In the genomic region with DNA sequence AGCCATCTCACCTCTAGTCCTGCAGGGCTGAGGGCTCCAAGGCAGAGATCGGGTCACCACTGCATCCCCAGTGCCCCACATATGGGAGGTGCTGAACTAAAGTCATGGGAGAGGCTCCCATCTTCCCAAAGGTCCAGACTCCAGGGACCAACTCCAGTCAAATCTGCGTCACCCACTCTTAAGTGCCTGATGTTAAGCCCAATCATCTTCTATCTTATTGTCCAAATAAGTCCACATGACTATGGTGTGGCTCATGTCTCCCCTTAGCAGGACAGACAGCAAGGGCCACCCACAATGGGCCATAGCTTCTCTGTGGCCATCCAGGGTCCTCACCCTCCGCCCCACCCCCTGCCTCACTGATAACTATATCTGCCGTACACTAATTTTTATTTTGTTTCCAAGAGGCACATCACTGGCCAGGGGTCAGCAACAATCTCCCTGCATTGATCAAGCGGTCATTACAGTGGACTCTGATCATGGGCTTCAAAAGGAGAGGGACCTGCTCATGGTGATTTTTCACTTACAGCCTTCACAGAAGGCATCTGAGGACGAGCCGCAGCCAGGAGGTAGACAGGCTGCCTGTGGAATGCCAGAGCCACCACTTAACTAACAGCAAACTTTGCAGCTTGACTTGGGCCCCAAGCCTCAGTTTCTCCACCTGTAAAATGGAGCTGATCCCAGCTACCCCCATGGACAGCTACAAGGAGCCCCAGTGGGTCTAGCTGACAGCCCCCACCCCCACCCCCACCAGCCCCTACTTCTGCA, we compare ENCODE assay signal across 9 cellular contexts. TPM values are rescaled to one million over a fixed set of nuclear protein-coding genes. Genes with fewer than 3 reads are reported as not detected.
A peak's percentile ranks its signal among the peaks of the same experiment; 100 is the strongest.
DNase-seq lines count a peak whose midpoint lies in the region; ATAC-seq, FAIRE-seq and TF ChIP-seq lines count a peak whose summit lies in the region.
"Had no signal": no experiment of that assay in that cellular context is flagged by ENCODE, and none has a peak within 500 bp of the region (broad histone marks: within the 10 kb centered on the region; RNA-seq: fewer than 3 reads in every experiment).

No MANE protein-coding gene starts in this region.

- H3K4me2 ChIP-seq in HepG2 (ENCODE audit: low read depth, low read length), result peak overlapping the region; percentile 56

- peak overlapping the region; percentile 89 for H3K27ac Mint-ChIP-seq in activated naive CD8-positive, alpha-beta T cell treated with anti-CD3 and anti-CD28 coated beads for 36 hours

- H3K9ac ChIP-seq in HepG2 (ENCODE audit: insufficient read depth, low read depth, low read length) (peak overlapping the region; percentile 20), subcutaneous abdominal adipose tissue (ENCODE audit: low read length in 5 of 5) (peak overlapping the region in 2 of 5 donors; percentile 45 to 51)

- no peak for TF ChIP-seq RAD21 in HepG2 (CRISPR knock-in tag; IDR thresholded peaks at IDR 0.05)

- H3K27me3 Mint-ChIP-seq in activated naive CD8-positive, alpha-beta T cell treated with anti-CD3 and anti-CD28 coated beads for 36 hours, result no peaks in the 10 kb centered on the region

- 44% methylated on average over 7 of the region's 7 CpGs for WGBS in HepG2 (ENCODE audit: low lambda C conversion rate)

- peaks cover 45% of the 10 kb centered on the region for H4K20me1 ChIP-seq in HepG2 (ENCODE audit: insufficient read depth, low read length)

- no peaks in the 10 kb centered on the region for H3K9me3 Mint-ChIP-seq in activated naive CD8-positive, alpha-beta T cell treated with anti-CD3 and anti-CD28 coated beads for 36 hours

- intact Hi-C loops in HepG2 (cut with micrococcal nuclease; ENCODE audit: unreplicated experiment), result loop anchor here (2.0 kb wide), 1 partner anchor 14 kb away; no protein-coding TSS in a partner anchor

- FAIRE-seq in HepG2 (lab: Jason Lieb, UNC), result no peak

- no TSS peak for BruUV-seq in HepG2 (replicated peaks; lab: Mats Ljungman, UMichigan)

- peak; percentile 11 for DNase-seq in DMS53 (lab: John Stamatoyannopoulos, UW)
- DNase-seq in DMS53 treated with DMSO at 0.1 percent for 48 hours (lab: John Stamatoyannopoulos, UW; ENCODE audit: unreplicated experiment), result no peak
- DNase-seq in activated naive CD8-positive, alpha-beta T cell treated with anti-CD3 and anti-CD28 coated beads for 36 hours, result no peak
- no peak for DNase-seq in HepG2 (ENCODE audit: low spot score)
- DNase-seq in NOMO-1 (lab: John Stamatoyannopoulos, UW; ENCODE audit: unreplicated experiment in 2 of 2), result no peak
- DNase-seq: NCI-H1694 had no signal

- POLR2A ChIA-PET in HepG2 (lab: Yijun Ruan, JAX), result interaction anchor here (0.9 to 9.4 kb wide), 8 partner anchors 11 to 87 kb away, joined by 3 to 97 read pairs (median 6); a partner anchor contains a TSS

- peaks cover 48% of the 10 kb centered on the region for H3K36me3 Mint-ChIP-seq in activated naive CD8-positive, alpha-beta T cell treated with anti-CD3 and anti-CD28 coated beads for 36 hours

- no peaks in the 10 kb centered on the region for H3K27me3 ChIP-seq in HepG2 (ENCODE audit: control insufficient read depth in 1 of 2, insufficient read depth in 2 of 2, low read length in 2 of 2)
- H3K27me3 ChIP-seq in subcutaneous abdominal adipose tissue (ENCODE audit: control insufficient read depth in 5 of 5, insufficient read depth in 4 of 5, low read length in 5 of 5), result no peaks in the 10 kb centered on the region

- peak; percentile 19 for ATAC-seq in HepG2
- no peak for ATAC-seq in GM19395 (IDR thresholded peaks at IDR 0.05; ENCODE audit: unreplicated experiment)
- no peak for ATAC-seq in HG03342 (IDR thresholded peaks at IDR 0.05; ENCODE audit: unreplicated experiment)

- no peak for TF ChIP-seq POLR2A in HepG2 (IDR thresholded peaks at IDR 0.05; ENCODE audit: insufficient read depth in 1 of 2, low read depth in 2 of 2, low read length in 2 of 2)

- peaks cover 93% of the 10 kb centered on the region for H3K4me1 Mint-ChIP-seq in activated naive CD8-positive, alpha-beta T cell treated with anti-CD3 and anti-CD28 coated beads for 36 hours

- TF ChIP-seq CTCF in HepG2 (CRISPR knock-in tag; IDR thresholded peaks at IDR 0.05), result no peak

- 0 out of 6 replicates have a peak overlapping the region, but pooled peaks of 1 of the 3 experiments have one; percentile 41 for H3K4me3 ChIP-seq in HepG2 (replicated peaks in 1 of 3; ENCODE audit: insufficient read depth in 1 of 3, low read depth in 2 of 3, low read length in 3 of 3)
- peak overlapping the region in 1 of 5 donors; percentile 3 for H3K4me3 ChIP-seq in subcutaneous abdominal adipose tissue (ENCODE audit: low read depth in 1 of 5, low read length in 5 of 5)

- peak overlapping the region; percentile 76 for H3K4me3 Mint-ChIP-seq in activated naive CD8-positive, alpha-beta T cell treated with anti-CD3 and anti-CD28 coated beads for 36 hours

- in situ Hi-C loops in HepG2 (cut with HindIII; ENCODE audit: extremely low pct_ligation_motif_present, low pct_unique_long_range_greater_than_20kb), result no loop called here

- no peak overlapping the region for H2AFZ ChIP-seq in HepG2 (ENCODE audit: low read length)

- H3K27ac ChIP-seq in HepG2 (ENCODE audit: extremely low read length, insufficient read depth, low read length), result peak overlapping the region; percentile 76
- peak overlapping the region; percentile 79 for H3K27ac ChIP-seq in subcutaneous abdominal adipose tissue (ENCODE audit: low read depth, low read length)

- H3K79me2 ChIP-seq in HepG2 (ENCODE audit: insufficient read depth, low read length), result peaks cover 96% of the 10 kb centered on the region

- peak in 1 of 2 experiments; percentile 6; a peak in 1 of 4 replicates for TF ChIP-seq EP300 in HepG2 (IDR thresholded peaks at IDR 0.05; ENCODE audit: low read depth in 2 of 2, low read length in 2 of 2)
- TF ChIP-seq EP300 in HepG2 (CRISPR knock-in tag; IDR thresholded peaks at IDR 0.05; ENCODE audit: borderline replicate concordance), result no peak

- no peaks in the 10 kb centered on the region for H3K9me3 ChIP-seq in HepG2 (ENCODE audit: low read length)
- H3K9me3 ChIP-seq in subcutaneous abdominal adipose tissue (ENCODE audit: control insufficient read depth in 5 of 5, low read length in 5 of 5), result no peaks in the 10 kb centered on the region

- peaks cover 100% of the 10 kb centered on the region for H3K4me1 ChIP-seq in HepG2 (ENCODE audit: insufficient read depth, low read length)
- peaks cover 29 to 98% (median 78%) of the 10 kb centered on the region in 5 donors for H3K4me1 ChIP-seq in subcutaneous abdominal adipose tissue (ENCODE audit: control insufficient read depth in 5 of 5, insufficient read depth in 5 of 5, low read length in 5 of 5)

- H3K36me3 ChIP-seq in HepG2 (replicated peaks in 1 of 2; ENCODE audit: control insufficient read depth in 1 of 2, insufficient read depth in 2 of 2, low read length in 2 of 2) (peaks cover 4 to 8% of the 10 kb centered on the region in 2 experiments; a peak in 3 of 5 replicates), subcutaneous abdominal adipose tissue (ENCODE audit: control insufficient read depth in 5 of 5, insufficient read depth in 5 of 5, low read length in 5 of 5) (peaks cover 0 to 14% (median 2%) of the 10 kb centered on the region in 5 donors)

- CTCF ChIA-PET in HepG2 (lab: Yijun Ruan, JAX; ENCODE audit: low intra/inter-chr PET ratio, low total read pairs), result no interaction called here

TF ChIP-seq in HepG2, 621 proteins besides CTCF, POLR2A, EP300 and RAD21 (continues in another document):
- no peak for TF ChIP-seq ZNF703 (CRISPR knock-in tag; IDR thresholded peaks at IDR 0.05; ENCODE audit: borderline replicate concordance)
- TF ChIP-seq ZFP82 (CRISPR knock-in tag; IDR thresholded peaks at IDR 0.05; ENCODE audit: borderline replicate concordance), result no peak
- no peak for TF ChIP-seq KLF12 (CRISPR knock-in tag; IDR thresholded peaks at IDR 0.05; ENCODE audit: borderline replicate concordance)
- TF ChIP-seq, protein P1, sequence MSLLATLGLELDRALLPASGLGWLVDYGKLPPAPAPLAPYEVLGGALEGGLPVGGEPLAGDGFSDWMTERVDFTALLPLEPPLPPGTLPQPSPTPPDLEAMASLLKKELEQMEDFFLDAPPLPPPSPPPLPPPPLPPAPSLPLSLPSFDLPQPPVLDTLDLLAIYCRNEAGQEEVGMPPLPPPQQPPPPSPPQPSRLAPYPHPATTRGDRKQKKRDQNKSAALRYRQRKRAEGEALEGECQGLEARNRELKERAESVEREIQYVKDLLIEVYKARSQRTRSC (CRISPR knock-in tag; IDR thresholded peaks at IDR 0.05; ENCODE audit: low read depth), result no peak
- TF ChIP-seq ZMYM3 (CRISPR knock-in tag; IDR thresholded peaks at IDR 0.05), result peak; percentile 67; the same call in 1 of the 2 replicates
- no peak for TF ChIP-seq KDM3A (CRISPR knock-in tag; IDR thresholded peaks at IDR 0.05; ENCODE audit: low read depth)

RNA-seq across cellular contexts. Expression of a gene that starts 23.3 kb away (rescaled TPM):
- 100 to 1,000 TPM; 551 to 554 TPM for total RNA-seq in activated naive CD8-positive, alpha-beta T cell treated with anti-CD3 and anti-CD28 coated beads for 36 hours
- total RNA-seq in HepG2 (2016; rRNA removed; fragmentation: Illumina TruSeq; extraction: Trizol), result 98.5 and 125 TPM in 2 replicates
- total RNA-seq in HepG2 (2016; cell fraction: cytosol; rRNA removed; fragmentation: Illumina TruSeq; extraction: Trizol; ENCODE audit: low read depth), result 28.5 and 28.7 TPM in 2 replicates
- total RNA-seq in HepG2 (2016; cell fraction: insoluble cytoplasmic fraction; rRNA removed; fragmentation: Illumina TruSeq; extraction: Trizol), result 92.9 and 102 TPM in 2 replicates
- 39.3 and 47.1 TPM in 2 replicates for total RNA-seq in HepG2 (2016; cell fraction: membrane; rRNA removed; fragmentation: Illumina TruSeq; extraction: Trizol)
- total RNA-seq in HepG2 (2016; cell fraction: nucleus; rRNA removed; fragmentation: Illumina TruSeq; extraction: Trizol), result 73.0 and 81.6 TPM in 2 replicates
- polyA plus RNA-seq in HepG2 (2011; rRNA removed), result 50.7 and 60.6 TPM in 2 replicates
- 31.6 and 39.3 TPM in 2 replicates for polyA plus RNA-seq in HepG2 (2011; cell fraction: cytosol; rRNA removed)
- polyA plus RNA-seq in HepG2 (2011; cell fraction: nucleus; rRNA removed), result 68.4 and 91.3 TPM in 2 replicates
- polyA plus RNA-seq in HepG2 (2012), result 88.3 and 93.4 TPM in 2 replicates
- polyA plus RNA-seq in HepG2 (2016; cell fraction: cytosol; fragmentation: Illumina TruSeq; extraction: Trizol; ENCODE audit: low read depth), result 3.6 and 4.2 TPM in 2 replicates
- polyA plus RNA-seq in HepG2 (2016; cell fraction: insoluble cytoplasmic fraction; fragmentation: Illumina TruSeq; extraction: Trizol; ENCODE audit: low read depth), result 72.0 and 110 TPM in 2 replicates
- polyA plus RNA-seq in HepG2 (2016; cell fraction: membrane; fragmentation: Illumina TruSeq; extraction: Trizol; ENCODE audit: low read depth), result 8.1 and 11.6 TPM in 2 replicates
- polyA plus RNA-seq in HepG2 (2016; cell fraction: nucleus; fragmentation: Illumina TruSeq; extraction: Trizol; ENCODE audit: insufficient read depth, low read depth), result 106 and 113 TPM in 2 replicates
- 124 and 180 TPM in 2 replicates for polyA minus RNA-seq in HepG2 (2011; rRNA and poly(A)+ RNA removed; ENCODE audit: low replicate concordance)
- polyA minus RNA-seq in HepG2 (2011; cell fraction: cytosol; rRNA and poly(A)+ RNA removed), result 125 and 176 TPM in 2 replicates
- 61.9 and 97.5 TPM in 2 replicates for polyA minus RNA-seq in HepG2 (2011; cell fraction: nucleus; rRNA and poly(A)+ RNA removed)
